1 cellular context compared by ENCODE assay signal in genomic region chr11:64742087-64742939, GRCh38.
TF ChIP-seq lines count a peak whose summit lies in the region.

No MANE protein-coding gene starts in this region.

TF ChIP-seq in K562, 482 proteins besides CTCF, POLR2A, EP300 and RAD21 (continued from another document):
- no peak for TF ChIP-seq ZNF395 (CRISPR knock-in tag; IDR thresholded peaks at IDR 0.05)
- TF ChIP-seq ZNF785 (CRISPR knock-in tag; IDR thresholded peaks at IDR 0.05), result no peak
- peak; percentile 39; the same call in 1 of the 2 replicates for TF ChIP-seq ZBTB7A (IDR thresholded peaks at IDR 0.05; ENCODE audit: borderline replicate concordance, control insufficient read depth, low read depth, low read length)
- 0 out of 2 replicates have a peak, but pooled peaks have one; percentile 26 for TF ChIP-seq ARID1B (IDR thresholded peaks at IDR 0.05)
- TF ChIP-seq L3MBTL2 (IDR thresholded peaks at IDR 0.05), result 0 out of 2 replicates have a peak, but pooled peaks have one; percentile 21
- peak; percentile 46 for TF ChIP-seq RBBP5 (IDR thresholded peaks at IDR 0.05; ENCODE audit: borderline replicate concordance, insufficient read depth, low read length, poor library complexity, severe bottlenecking)
- peak; percentile 45 for TF ChIP-seq PRDM10 (IDR thresholded peaks at IDR 0.05; ENCODE audit: partially characterized antibody)
- TF ChIP-seq NR4A1 (CRISPR knock-in tag; IDR thresholded peaks at IDR 0.05), result no peak
- 0 out of 2 replicates have a peak, but pooled peaks have one; percentile 34 for TF ChIP-seq NR4A1 (tag; IDR thresholded peaks at IDR 0.05)
- no peak for TF ChIP-seq ZFPM2 (CRISPR knock-in tag; IDR thresholded peaks at IDR 0.05)
